In genomic region chrX:38841766-38842165, GRCh38 we compare ENCODE assay signal across 1 cellular context.
A peak's percentile ranks its signal among the peaks of the same experiment; 100 is the strongest.
TF ChIP-seq lines count a peak whose summit lies in the region.

No MANE protein-coding gene starts in this region.

TF ChIP-seq in K562, 482 proteins besides CTCF, POLR2A, EP300 and RAD21 (continued from another document and continues in another):
- TF ChIP-seq, protein P1, sequence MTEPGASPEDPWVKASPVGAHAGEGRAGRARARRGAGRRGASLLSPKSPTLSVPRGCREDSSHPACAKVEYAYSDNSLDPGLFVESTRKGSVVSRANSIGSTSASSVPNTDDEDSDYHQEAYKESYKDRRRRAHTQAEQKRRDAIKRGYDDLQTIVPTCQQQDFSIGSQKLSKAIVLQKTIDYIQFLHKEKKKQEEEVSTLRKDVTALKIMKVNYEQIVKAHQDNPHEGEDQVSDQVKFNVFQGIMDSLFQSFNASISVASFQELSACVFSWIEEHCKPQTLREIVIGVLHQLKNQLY (CRISPR knock-in tag; conservative IDR thresholded peaks at IDR 0.05), result no peak
- TF ChIP-seq SMARCE1 (IDR thresholded peaks at IDR 0.05) (peak; percentile 73), ZNF398 (CRISPR knock-in tag; IDR thresholded peaks at IDR 0.05) (no peak), REST (CRISPR knock-in tag; IDR thresholded peaks at IDR 0.05; ENCODE audit: low read depth) (no peak), ZBTB1 (CRISPR knock-in tag; IDR thresholded peaks at IDR 0.05; ENCODE audit: borderline replicate concordance, low read depth) (no peak), ZNF184 (CRISPR knock-in tag; IDR thresholded peaks at IDR 0.05) (no peak), SMARCC2 (IDR thresholded peaks at IDR 0.05; ENCODE audit: low read depth) (peak; percentile 46; the same call in 1 of the 2 replicates), PHB2 (IDR thresholded peaks at IDR 0.05; ENCODE audit: low read depth) (no peak), GATAD2A (IDR thresholded peaks at IDR 0.05) (no peak), ZBTB34 (CRISPR knock-in tag; IDR thresholded peaks at IDR 0.05) (no peak), ADNP (tag; IDR thresholded peaks at IDR 0.05) (no peak), ZNF217 (CRISPR knock-in tag; IDR thresholded peaks at IDR 0.05) (no peak), CBFA2T2 (conservative IDR thresholded peaks at IDR 0.05) (peak; percentile 76), CSDE1 (IDR thresholded peaks at IDR 0.05) (no peak), NR4A1 (CRISPR knock-in tag; IDR thresholded peaks at IDR 0.05) (no peak), NR4A1 (tag; IDR thresholded peaks at IDR 0.05) (no peak), PML (IDR thresholded peaks at IDR 0.05; ENCODE audit: low read length) (peak; percentile 51; the same call in 1 of the 2 replicates), DACH1 (IDR thresholded peaks at IDR 0.05; ENCODE audit: partially characterized antibody) (peak; percentile 65), GTF2E2 (tag; IDR thresholded peaks at IDR 0.05) (no peak), SOX6 (IDR thresholded peaks at IDR 0.05) (peak; percentile 72; the same call in 1 of the 2 replicates), OTX1 (CRISPR knock-in tag; IDR thresholded peaks at IDR 0.05) (no peak), ZNF586 (CRISPR knock-in tag; conservative IDR thresholded peaks at IDR 0.05) (no peak), NR2C1 (IDR thresholded peaks at IDR 0.05) (no peak), NR2C1 (tag; IDR thresholded peaks at IDR 0.05) (peak; percentile 43; the same call in 1 of the 2 replicates), ZNF143 (CRISPR knock-in tag; IDR thresholded peaks at IDR 0.05) (no peak), ASH1L (IDR thresholded peaks at IDR 0.05; ENCODE audit: borderline replicate concordance, low read depth, partially characterized antibody) (no peak), ZNF41 (CRISPR knock-in tag; conservative IDR thresholded peaks at IDR 0.05) (no peak), HNRNPLL (IDR thresholded peaks at IDR 0.05; ENCODE audit: low read depth, low read length, poor library complexity, severe bottlenecking) (no peak), NFIX (CRISPR knock-in tag; IDR thresholded peaks at IDR 0.05; ENCODE audit: low read depth) (no peak), BRF2 (IDR thresholded peaks at IDR 0.05; ENCODE audit: borderline replicate concordance, insufficient read depth, insufficient read length) (no peak), MCM5 (IDR thresholded peaks at IDR 0.05; ENCODE audit: low read depth) (no peak), MTA1 (IDR thresholded peaks at IDR 0.05; ENCODE audit: borderline replicate concordance) (peak; percentile 40; the same call in 1 of the 2 replicates), SMARCA4 (IDR thresholded peaks at IDR 0.05) (peak; percentile 88), PHF20 (IDR thresholded peaks at IDR 0.05; ENCODE audit: partially characterized antibody) (no peak), MYNN (IDR thresholded peaks at IDR 0.05) (no peak), MYNN (CRISPR knock-in tag; IDR thresholded peaks at IDR 0.05) (no peak), CC2D1A (IDR thresholded peaks at IDR 0.05) (no peak), ZNF224 (CRISPR knock-in tag; IDR thresholded peaks at IDR 0.05) (no peak), CBX5 (IDR thresholded peaks at IDR 0.05; ENCODE audit: borderline replicate concordance, low read depth) (no peak), ZKSCAN1 (IDR thresholded peaks at IDR 0.05; ENCODE audit: low read depth, low read length) (no peak), ZNF263 (CRISPR knock-in tag; IDR thresholded peaks at IDR 0.05; ENCODE audit: borderline replicate concordance) (no peak), BCLAF1 (IDR thresholded peaks at IDR 0.05; ENCODE audit: borderline replicate concordance in 1 of 2, control insufficient read depth in 1 of 2, low read depth in 2 of 2, low read length in 1 of 2) (no peak), TCFL5 (CRISPR knock-in tag; conservative IDR thresholded peaks at IDR 0.05) (no peak), RBM22 (IDR thresholded peaks at IDR 0.05; ENCODE audit: low read depth, low read length, poor library complexity, severe bottlenecking) (no peak), ZNF584 (CRISPR knock-in tag; IDR thresholded peaks at IDR 0.05; ENCODE audit: low read depth) (no peak), MXI1 (IDR thresholded peaks at IDR 0.05; ENCODE audit: low read depth, low read length) (no peak), ZBTB7A (IDR thresholded peaks at IDR 0.05; ENCODE audit: borderline replicate concordance, control insufficient read depth, low read depth, low read length) (no peak), RFX5 (IDR thresholded peaks at IDR 0.05; ENCODE audit: low read depth, low read length) (no peak), ZNF780A (CRISPR knock-in tag; IDR thresholded peaks at IDR 0.05) (no peak)
- TF ChIP-seq, protein P2, sequence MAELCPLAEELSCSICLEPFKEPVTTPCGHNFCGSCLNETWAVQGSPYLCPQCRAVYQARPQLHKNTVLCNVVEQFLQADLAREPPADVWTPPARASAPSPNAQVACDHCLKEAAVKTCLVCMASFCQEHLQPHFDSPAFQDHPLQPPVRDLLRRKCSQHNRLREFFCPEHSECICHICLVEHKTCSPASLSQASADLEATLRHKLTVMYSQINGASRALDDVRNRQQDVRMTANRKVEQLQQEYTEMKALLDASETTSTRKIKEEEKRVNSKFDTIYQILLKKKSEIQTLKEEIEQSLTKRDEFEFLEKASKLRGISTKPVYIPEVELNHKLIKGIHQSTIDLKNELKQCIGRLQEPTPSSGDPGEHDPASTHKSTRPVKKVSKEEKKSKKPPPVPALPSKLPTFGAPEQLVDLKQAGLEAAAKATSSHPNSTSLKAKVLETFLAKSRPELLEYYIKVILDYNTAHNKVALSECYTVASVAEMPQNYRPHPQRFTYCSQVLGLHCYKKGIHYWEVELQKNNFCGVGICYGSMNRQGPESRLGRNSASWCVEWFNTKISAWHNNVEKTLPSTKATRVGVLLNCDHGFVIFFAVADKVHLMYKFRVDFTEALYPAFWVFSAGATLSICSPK (IDR thresholded peaks at IDR 0.05; ENCODE audit: borderline replicate concordance), result no peak
- TF ChIP-seq, protein P3, sequence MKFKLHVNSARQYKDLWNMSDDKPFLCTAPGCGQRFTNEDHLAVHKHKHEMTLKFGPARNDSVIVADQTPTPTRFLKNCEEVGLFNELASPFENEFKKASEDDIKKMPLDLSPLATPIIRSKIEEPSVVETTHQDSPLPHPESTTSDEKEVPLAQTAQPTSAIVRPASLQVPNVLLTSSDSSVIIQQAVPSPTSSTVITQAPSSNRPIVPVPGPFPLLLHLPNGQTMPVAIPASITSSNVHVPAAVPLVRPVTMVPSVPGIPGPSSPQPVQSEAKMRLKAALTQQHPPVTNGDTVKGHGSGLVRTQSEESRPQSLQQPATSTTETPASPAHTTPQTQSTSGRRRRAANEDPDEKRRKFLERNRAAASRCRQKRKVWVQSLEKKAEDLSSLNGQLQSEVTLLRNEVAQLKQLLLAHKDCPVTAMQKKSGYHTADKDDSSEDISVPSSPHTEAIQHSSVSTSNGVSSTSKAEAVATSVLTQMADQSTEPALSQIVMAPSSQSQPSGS (CRISPR knock-in tag; IDR thresholded peaks at IDR 0.05), result no peak
- TF ChIP-seq, protein P4, sequence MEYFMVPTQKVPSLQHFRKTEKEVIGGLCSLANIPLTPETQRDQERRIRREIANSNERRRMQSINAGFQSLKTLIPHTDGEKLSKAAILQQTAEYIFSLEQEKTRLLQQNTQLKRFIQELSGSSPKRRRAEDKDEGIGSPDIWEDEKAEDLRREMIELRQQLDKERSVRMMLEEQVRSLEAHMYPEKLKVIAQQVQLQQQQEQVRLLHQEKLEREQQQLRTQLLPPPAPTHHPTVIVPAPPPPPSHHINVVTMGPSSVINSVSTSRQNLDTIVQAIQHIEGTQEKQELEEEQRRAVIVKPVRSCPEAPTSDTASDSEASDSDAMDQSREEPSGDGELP (CRISPR knock-in tag; IDR thresholded peaks at IDR 0.05; ENCODE audit: borderline replicate concordance), result no peak
- TF ChIP-seq, protein P5, sequence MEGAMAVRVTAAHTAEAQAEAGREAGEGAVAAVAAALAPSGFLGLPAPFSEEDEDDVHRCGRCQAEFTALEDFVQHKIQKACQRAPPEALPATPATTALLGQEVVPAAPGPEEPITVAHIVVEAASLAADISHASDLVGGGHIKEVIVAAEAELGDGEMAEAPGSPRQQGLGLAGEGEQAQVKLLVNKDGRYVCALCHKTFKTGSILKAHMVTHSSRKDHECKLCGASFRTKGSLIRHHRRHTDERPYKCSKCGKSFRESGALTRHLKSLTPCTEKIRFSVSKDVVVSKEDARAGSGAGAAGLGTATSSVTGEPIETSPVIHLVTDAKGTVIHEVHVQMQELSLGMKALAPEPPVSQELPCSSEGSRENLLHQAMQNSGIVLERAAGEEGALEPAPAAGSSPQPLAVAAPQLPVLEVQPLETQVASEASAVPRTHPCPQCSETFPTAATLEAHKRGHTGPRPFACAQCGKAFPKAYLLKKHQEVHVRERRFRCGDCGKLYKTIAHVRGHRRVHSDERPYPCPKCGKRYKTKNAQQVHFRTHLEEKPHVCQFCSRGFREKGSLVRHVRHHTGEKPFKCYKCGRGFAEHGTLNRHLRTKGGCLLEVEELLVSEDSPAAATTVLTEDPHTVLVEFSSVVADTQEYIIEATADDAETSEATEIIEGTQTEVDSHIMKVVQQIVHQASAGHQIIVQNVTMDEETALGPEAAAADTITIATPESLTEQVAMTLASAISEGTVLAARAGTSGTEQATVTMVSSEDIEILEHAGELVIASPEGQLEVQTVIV (CRISPR knock-in tag; IDR thresholded peaks at IDR 0.05; ENCODE audit: borderline replicate concordance), result no peak
